ENCODE assay signal across 7 cellular contexts in the genomic region with DNA sequence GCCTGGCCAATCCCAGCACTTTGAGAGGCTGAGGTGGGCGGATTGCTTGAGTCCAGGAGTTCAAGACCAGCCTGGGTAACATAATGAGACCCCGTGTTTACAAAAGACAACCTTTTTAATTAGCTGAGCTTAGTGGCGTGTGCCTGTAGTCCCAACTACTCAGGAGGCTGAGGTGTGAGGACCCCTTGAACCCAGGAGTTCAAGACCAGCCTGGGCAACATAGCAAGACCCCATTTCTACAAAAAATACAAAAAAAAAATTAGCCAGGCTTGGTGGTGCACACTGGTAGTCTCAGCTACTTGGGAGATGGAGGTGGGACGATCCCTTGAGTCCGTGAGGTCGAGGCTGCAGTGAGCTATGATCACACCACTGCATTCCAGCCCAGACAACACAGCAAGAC.
DNase-seq lines count a peak whose midpoint lies in the region; ATAC-seq, FAIRE-seq and TF ChIP-seq lines count a peak whose summit lies in the region.
"Not testable (repeated sequence)": the region's sequence is repeated elsewhere in the genome, so short reads cannot be mapped to it uniquely, and the experiment has no call there.

No MANE protein-coding gene starts in this region.

- not testable (repeated sequence) for TF ChIP-seq POLR2A in A549 (IDR thresholded peaks at IDR 0.05; ENCODE audit: low read length); K562 (conservative IDR thresholded peaks at IDR 0.05)

- H3K27me3 ChIP-seq in PC-9 (ENCODE audit: insufficient read depth, low read depth) (peaks cover 26% of the 10 kb centered on the region), K562 (ENCODE audit: control insufficient read depth in 2 of 2, insufficient read depth in 2 of 2, low read length in 2 of 2) (peaks cover 11 to 26% of the 10 kb centered on the region in 2 experiments)

- not testable (repeated sequence) for H3K36me3 Mint-ChIP-seq in WTC11

- CTCF ChIA-PET in A549 (lab: Yijun Ruan, JAX), result interaction anchor here (0.6 to 7.2 kb wide), 4 partner anchors 14 to 194 kb away, joined by 3 to 39 read pairs (median 7); no protein-coding TSS in a partner anchor
- CTCF ChIA-PET in HEK293 (lab: Yijun Ruan, JAX), result interaction anchor here (3.5 kb wide), 1 partner anchor 14 kb away, joined by 13 read pairs; no protein-coding TSS in a partner anchor
- CTCF ChIA-PET in PC-9 (lab: Charles Lee); K562 (lab: Yijun Ruan, JAX; ENCODE audit: low intra/inter-chr PET ratio): not testable (repeated sequence)
- CTCF ChIA-PET in WTC11 (lab: Charles Lee), result interaction anchor here (0.7 to 3.7 kb wide), 5 partner anchors 14 to 403 kb away, joined by 3 to 19 read pairs (median 5); no protein-coding TSS in a partner anchor

- not testable (repeated sequence) for H3K27ac Mint-ChIP-seq in WTC11

- H3K4me3 ChIP-seq in A549; HEK293 (ENCODE audit: low read depth, low read length); PC-9; K562: not testable (repeated sequence)

- H3F3A ChIP-seq in PC-9 (ENCODE audit: insufficient read depth, low read depth), result not testable (repeated sequence)

- 81% methylated on average over 5 of the region's 6 CpGs for WGBS in A549 (ENCODE audit: missing lambda C conversion rate)
- WGBS in K562 (ENCODE audit: insufficient coverage, low coverage, missing lambda C conversion rate), result 25% methylated on average over 6 of the region's 6 CpGs

- not testable (repeated sequence) for H3K9me2 ChIP-seq in PC-9 (ENCODE audit: insufficient read depth)

- H3K27me3 Mint-ChIP-seq in WTC11 (ENCODE audit: low read depth), result not testable (repeated sequence)

- not testable (repeated sequence) for TF ChIP-seq CTCF in 22Rv1 (IDR thresholded peaks at IDR 0.05); A549 (IDR thresholded peaks at IDR 0.05); HEK293 (tag by site-specific recombination; IDR thresholded peaks at IDR 0.05); PC-9 (conservative IDR thresholded peaks at IDR 0.05); VCaP (conservative IDR thresholded peaks at IDR 0.05); WTC11 (IDR thresholded peaks at IDR 0.05); K562 (IDR thresholded peaks at IDR 0.05 in 2 of 3, conservative IDR thresholded peaks at IDR 0.05 in 1 of 3; ENCODE audit: insufficient read depth in 2 of 3, low read depth in 1 of 3, low read length in 3 of 3)

- not testable (repeated sequence) for H3K4me1 ChIP-seq in A549; HEK293 (ENCODE audit: control insufficient read depth, insufficient read depth, low read length); PC-9 (replicated peaks; ENCODE audit: insufficient read depth)
- peaks cover 5 to 25% of the 10 kb centered on the region in 2 experiments; a peak in 4 of 5 replicates for H3K4me1 ChIP-seq in K562 (replicated peaks in 1 of 2; ENCODE audit: control insufficient read depth in 2 of 2, insufficient read depth in 2 of 2, low read length in 2 of 2)

- not testable (repeated sequence) for H3K9me3 ChIP-seq in A549; HEK293 (ENCODE audit: control insufficient read depth, insufficient read depth, low read depth, low read length); PC-9 (ENCODE audit: insufficient read depth, low read depth); K562 (replicated peaks; ENCODE audit: control insufficient read depth, insufficient read depth, low read depth, low read length)

- not testable (repeated sequence) for H4K20me1 ChIP-seq in PC-9 (ENCODE audit: insufficient read depth); K562 (replicated peaks; ENCODE audit: control insufficient read depth, insufficient read depth, low read length)

- H3K27ac ChIP-seq in 22Rv1 (peak overlapping the region; percentile 53), VCaP (0 out of 2 replicates have a peak overlapping the region, but pooled peaks have one; percentile 30)
- H3K27ac ChIP-seq in A549; HEK293 (ENCODE audit: extremely low read depth, low read depth, low read length); PC-9; K562 (ENCODE audit: extremely low read depth, low read depth, low read length): not testable (repeated sequence)

- not testable (repeated sequence) for ATAC-seq in A549, WTC11, K562

- not testable (repeated sequence) for BruUV-seq in PC-9 (replicated peaks; lab: Mats Ljungman, UMichigan); K562 (replicated peaks; lab: Mats Ljungman, UMichigan)

- not testable (repeated sequence) for TF ChIP-seq EP300 in A549 (IDR thresholded peaks at IDR 0.05); K562 (IDR thresholded peaks at IDR 0.05; ENCODE audit: low read length)

- not testable (repeated sequence) for H3K9ac ChIP-seq in K562 (ENCODE audit: insufficient read depth in 1 of 2, low read depth in 2 of 2, low read length in 2 of 2)

- intact Hi-C loops in PC-9 (cut with micrococcal nuclease; ENCODE audit: unreplicated experiment); K562 (cut with micrococcal nuclease): not testable (repeated sequence)

- POLR2A ChIA-PET in A549 (lab: Yijun Ruan, JAX), result interaction anchor here (0.7 kb wide), 1 partner anchor 706 kb away, joined by 4 read pairs; no protein-coding TSS in a partner anchor
- POLR2A ChIA-PET in HEK293 (lab: Yijun Ruan, JAX), result not testable (repeated sequence)
- POLR2A ChIA-PET in PC-9 (lab: Charles Lee; ENCODE audit: unreplicated experiment), result interaction anchor here (0.7 kb wide), 1 partner anchor 367 kb away, joined by 7 read pairs; no protein-coding TSS in a partner anchor
- POLR2A ChIA-PET in WTC11 (lab: Charles Lee), result interaction anchor here (0.8 kb wide), 1 partner anchor 14 kb away, joined by 3 read pairs; no protein-coding TSS in a partner anchor
- POLR2A ChIA-PET in K562 (lab: Yijun Ruan, JAX), result interaction anchor here (0.8 kb wide), 1 partner anchor 188 kb away, joined by 3 read pairs; no protein-coding TSS in a partner anchor

- not testable (repeated sequence) for H3K9me1 ChIP-seq in K562 (ENCODE audit: control insufficient read depth, insufficient read depth, low read length)

- in situ Hi-C loops in K562 (cut with MboI), result loop anchor here (10.0 kb wide), 1 partner anchor 414 kb away; a partner anchor contains a TSS

- H3K4me1 Mint-ChIP-seq in WTC11, result not testable (repeated sequence)

- not testable (repeated sequence) for H2AFZ ChIP-seq in PC-9; K562 (ENCODE audit: low read depth, low read length)

- not testable (repeated sequence) for H3K79me2 ChIP-seq in PC-9 (ENCODE audit: low read depth); K562 (ENCODE audit: control insufficient read depth, insufficient read depth, low read length)

- not testable (repeated sequence) for FAIRE-seq in A549 (lab: Jason Lieb, UNC); K562 (lab: Jason Lieb, UNC)

- not testable (repeated sequence) for H3K4me3 Mint-ChIP-seq in WTC11

- H3K9me3 Mint-ChIP-seq in WTC11, result not testable (repeated sequence)

- not testable (repeated sequence) for TF ChIP-seq RAD21 in A549 (conservative IDR thresholded peaks at IDR 0.05 in 1 of 2, IDR thresholded peaks at IDR 0.05 in 1 of 2); K562 (CRISPR knock-in tag; conservative IDR thresholded peaks at IDR 0.05 in 1 of 2, IDR thresholded peaks at IDR 0.05 in 1 of 2)

- not testable (repeated sequence) for DNase-seq in A549 (ENCODE audit: low read depth in 1 of 2, low spot score in 1 of 2); PC-9; WTC11 (ENCODE audit: low spot score); K562 (ENCODE audit: extremely low read depth in 1 of 4, low spot score in 3 of 4)

- H3K36me3 ChIP-seq in HEK293 (ENCODE audit: control insufficient read depth in 2 of 2, insufficient read depth in 1 of 2, low read length in 2 of 2); PC-9 (ENCODE audit: low read depth); K562 (ENCODE audit: control insufficient read depth, insufficient read depth, low read length): not testable (repeated sequence)

- H3K4me2 ChIP-seq in A549, result peak overlapping the region; percentile 57; the same call in 2 of the 3 replicates
- H3K4me2 ChIP-seq in PC-9, result peak overlapping the region; percentile 77
- not testable (repeated sequence) for H3K4me2 ChIP-seq in K562 (ENCODE audit: insufficient read depth, low read length)

TF ChIP-seq in HEK293, 187 proteins besides CTCF, POLR2A, EP300 and RAD21:
- peak; percentile 81 for TF ChIP-seq ZNF121 (tag by site-specific recombination; IDR thresholded peaks at IDR 0.05)

TF ChIP-seq in WTC11, 78 proteins besides CTCF, POLR2A, EP300 and RAD21:
- TF ChIP-seq ZNF121 (CRISPR knock-in tag; IDR thresholded peaks at IDR 0.05), result peak; percentile 41; the same call in 1 of the 2 replicates

TF ChIP-seq in K562, 482 proteins besides CTCF, POLR2A, EP300 and RAD21:
- peak; percentile 93 for TF ChIP-seq ZNF121 (CRISPR knock-in tag; conservative IDR thresholded peaks at IDR 0.05)
TF ChIP-seq in K562: peak in this region for 1; not testable (repeated sequence) for 481.
